In the genomic region with DNA sequence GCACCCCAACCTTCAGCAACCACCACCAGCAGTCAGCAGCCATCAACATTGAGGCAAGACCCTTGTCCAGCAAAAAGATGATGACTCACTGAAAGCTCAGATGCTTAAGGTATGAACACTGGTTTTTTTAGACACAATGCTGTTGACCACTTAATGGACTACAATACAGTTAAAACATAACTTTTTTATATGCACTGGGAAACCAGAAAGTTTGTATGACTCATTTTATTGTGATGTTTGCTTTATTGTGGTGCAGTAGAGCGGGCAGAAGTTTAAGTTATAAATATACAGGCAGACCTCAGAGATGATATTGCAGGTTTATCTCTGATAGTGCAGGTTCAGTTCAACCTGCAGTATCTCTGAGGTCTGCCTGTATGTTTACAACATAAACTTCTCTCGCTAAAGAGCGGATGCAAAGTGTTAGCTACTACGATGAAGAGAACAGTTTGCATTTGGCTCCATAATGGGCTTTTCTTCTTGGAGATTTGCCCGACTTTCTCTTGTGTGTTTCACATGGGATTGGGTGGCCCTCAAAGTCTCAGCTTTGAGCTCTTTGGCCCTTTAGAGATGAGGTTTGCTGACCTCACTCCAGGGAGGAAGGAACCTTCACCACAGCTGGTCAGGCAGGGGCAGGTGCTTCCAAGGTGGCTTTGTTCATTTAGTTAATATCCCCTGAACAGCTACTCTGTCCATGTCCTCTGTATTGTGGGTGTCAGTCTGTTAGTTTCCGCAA, we compare ENCODE assay signal across 31 cellular contexts.
DNase-seq lines count a peak whose midpoint lies in the region; ATAC-seq and TF ChIP-seq lines count a peak whose summit lies in the region.
"Had no signal": no experiment of that assay in that cellular context is flagged by ENCODE, and none has a peak within 500 bp of the region (broad histone marks: within the 10 kb centered on the region; RNA-seq: fewer than 3 reads in every experiment).

No MANE protein-coding gene starts in this region.

- no TSS peak for BruUV-seq in OCI-LY7 (replicated peaks; lab: Mats Ljungman, UMichigan)

- TF ChIP-seq CTCF in RWPE2 (IDR thresholded peaks at IDR 0.05; ENCODE audit: poor library complexity, severe bottlenecking) (no peak), kidney epithelial cell (IDR thresholded peaks at IDR 0.05; ENCODE audit: insufficient read depth, low read length, poor library complexity, severe bottlenecking) (no peak), OCI-LY7 (conservative IDR thresholded peaks at IDR 0.05; ENCODE audit: low read length) (no peak)

- CTCF ChIA-PET in OCI-LY7 (lab: Charles Lee; ENCODE audit: unreplicated experiment) = no interaction called here

- H4K20me1 ChIP-seq in OCI-LY7 (ENCODE audit: insufficient read depth, low read length) = no peaks in the 10 kb centered on the region

- H3K4me1 ChIP-seq in RWPE2 (ENCODE audit: insufficient read depth, poor library complexity, severe bottlenecking) (no peaks in the 10 kb centered on the region), OCI-LY7 (ENCODE audit: insufficient read depth, low read length, poor library complexity, severe bottlenecking) (no peaks in the 10 kb centered on the region)
- H3K4me1 ChIP-seq: left ventricle myocardium inferior, tibial nerve had no signal

- POLR2A ChIA-PET in OCI-LY7 (lab: Charles Lee) = no interaction called here

- H3K4me3 ChIP-seq in RWPE2 (ENCODE audit: severe bottlenecking) = no peak overlapping the region
- H3K4me3 ChIP-seq in kidney epithelial cell (ENCODE audit: low read depth, low read length) = no peak overlapping the region
- no peak overlapping the region for H3K4me3 ChIP-seq in OCI-LY7 (ENCODE audit: low read depth, low read length, poor library complexity, severe bottlenecking)
- H3K4me3 ChIP-seq: cardiac muscle cell, coronary artery, left ventricle myocardium inferior, right lobe of liver, tibial nerve had no signal

- no peaks in the 10 kb centered on the region for H3K9me3 ChIP-seq in RWPE2 (ENCODE audit: severe bottlenecking)
- no peaks in the 10 kb centered on the region for H3K9me3 ChIP-seq in OCI-LY7 (ENCODE audit: low read length)
- H3K9me3 ChIP-seq: right lobe of liver had no signal

- no peaks in the 10 kb centered on the region for H3K9me2 ChIP-seq in OCI-LY7 (ENCODE audit: insufficient read depth, low read length)

- ATAC-seq in RWPE2 (ENCODE audit: low read depth) = peak; percentile 45; the same call in 1 of the 3 replicates
- no peak for ATAC-seq in HG03342 (IDR thresholded peaks at IDR 0.05; ENCODE audit: unreplicated experiment)
- ATAC-seq: activated CD8-positive, alpha-beta T cell treated with anti-CD3 and anti-CD28 coated beads for 36 hours; activated naive CD4-positive, alpha-beta T cell treated with anti-CD3 and anti-CD28 coated beads, Interleukin-2, amount 50 U/mL, for 72 hours; activated T-helper 17 cell treated with anti-CD3 and anti-CD28 coated beads, Interleukin-2, amount 50 U/mL, for 72 hours; CD8-positive, alpha-beta T cell; effector memory CD8-positive, alpha-beta T cell had no signal

- H3K4me2 ChIP-seq in OCI-LY7 (ENCODE audit: low read length) = no peak overlapping the region

- intact Hi-C loops in OCI-LY7 (cut with micrococcal nuclease; ENCODE audit: unreplicated experiment) = no loop called here

- no peak overlapping the region for H2AFZ ChIP-seq in OCI-LY7 (ENCODE audit: low read length)

- peak; percentile 5 for DNase-seq in activated effector memory CD4-positive, alpha-beta T cell treated with anti-CD3 and anti-CD28 coated beads, Interleukin-2, amount 50 U/mL, for 16 hours
- DNase-seq in activated effector memory CD4-positive, alpha-beta T cell treated with Interleukin-2 at 50 U/mL for 16 hours = no peak
- DNase-seq in RWPE2 (ENCODE audit: low spot score) (no peak), kidney epithelial cell (ENCODE audit: low read depth) (peak; percentile 29), OCI-LY7 (ENCODE audit: low spot score) (no peak), superior temporal gyrus (ENCODE audit: extremely low spot score) (no peak), NCI-H446 (lab: John Stamatoyannopoulos, UW) (no peak)
- DNase-seq: activated CD4-positive, alpha-beta T cell treated with anti-CD3 and anti-CD28 coated beads for 1 hour; activated CD8-positive, alpha-beta T cell treated with anti-CD3 and anti-CD28 coated beads for 36 hours; amygdala; CD8-positive, alpha-beta T cell; DMS 273 treated with DMSO at 0.1 percent for 48 hours; effector memory CD8-positive, alpha-beta T cell; erythroblast; immature natural killer cell; KBM-7; left ventricle myocardium inferior; mesenchymal stem cell; naive B cell; NCI-H2081; NCI-H526; right lobe of liver; SHP77; stimulated activated CD4-positive, alpha-beta T cell treated with anti-CD3 and anti-CD28 coated beads, Interleukin-4, amount 100 ng/mL, for 24 hours had no signal

- H3K27me3 ChIP-seq in RWPE2 (ENCODE audit: insufficient read depth, poor library complexity, severe bottlenecking) (no peaks in the 10 kb centered on the region), kidney epithelial cell (ENCODE audit: control insufficient read depth, insufficient read depth, low read length) (no peaks in the 10 kb centered on the region)
- H3K27me3 ChIP-seq: cardiac muscle cell, right lobe of liver, tibial nerve had no signal

- no peaks in the 10 kb centered on the region for H3K79me2 ChIP-seq in OCI-LY7 (ENCODE audit: insufficient read depth, low read depth, low read length)

- H3K36me3 ChIP-seq in RWPE2 (ENCODE audit: low read depth) = no peaks in the 10 kb centered on the region
- H3K36me3 ChIP-seq in kidney epithelial cell (ENCODE audit: control insufficient read depth, insufficient read depth, low read length) = no peaks in the 10 kb centered on the region
- no peaks in the 10 kb centered on the region for H3K36me3 ChIP-seq in OCI-LY7 (ENCODE audit: insufficient read depth, low read length)
- H3K36me3 ChIP-seq: cardiac muscle cell, left ventricle myocardium inferior, right lobe of liver, tibial nerve had no signal

- no peak overlapping the region for H3K27ac ChIP-seq in RWPE2 (ENCODE audit: poor library complexity, severe bottlenecking)
- H3K27ac ChIP-seq in OCI-LY7 (ENCODE audit: low read depth, low read length, poor library complexity, severe bottlenecking) = no peak overlapping the region
- H3K27ac ChIP-seq: 22Rv1, cardiac muscle cell, coronary artery, left ventricle myocardium inferior, right lobe of liver, tibial nerve had no signal

Comparison
In these comparisons a context has a peak if more than half of its experiments do, and no peak if none do; other contexts are left out.
1. DNase-seq: peak in activated effector memory CD4-positive, alpha-beta T cell treated with anti-CD3 and anti-CD28 coated beads, Interleukin-2, amount 50 U/mL, for 16 hours (single experiment) and kidney epithelial cell (single experiment); none in activated effector memory CD4-positive, alpha-beta T cell treated with Interleukin-2 at 50 U/mL for 16 hours (single experiment), RWPE2 (single experiment), OCI-LY7 (single experiment), superior temporal gyrus (single experiment) and NCI-H446 (0 of 2).